In genomic region chr2:96320326-96321229, GRCh38 we compare ENCODE assay signal across 8 cellular contexts. TPM values are rescaled to one million over a fixed set of nuclear protein-coding genes. Genes with fewer than 3 reads are reported as not detected.
DNase-seq lines count a peak whose midpoint lies in the region; ATAC-seq and TF ChIP-seq lines count a peak whose summit lies in the region.

No MANE protein-coding gene starts in this region.

- H3K79me2 ChIP-seq in HCT116 (ENCODE audit: insufficient read depth, low read length) = peaks cover 3% of the 10 kb centered on the region; the same call in 1 of the 2 replicates

- H2AFZ ChIP-seq in HCT116 (ENCODE audit: low read depth, low read length, poor library complexity, severe bottlenecking) = peak overlapping the region; percentile 25

- no peak for TF ChIP-seq RAD21 in HCT116 (IDR thresholded peaks at IDR 0.05; ENCODE audit: low read depth)

- H4K20me1 ChIP-seq in HCT116 (ENCODE audit: insufficient read depth) = no peaks in the 10 kb centered on the region

- peaks cover 12% of the 10 kb centered on the region for H3K36me3 Mint-ChIP-seq in activated CD8-positive, alpha-beta T cell treated with anti-CD3 and anti-CD28 coated beads for 36 hours (ENCODE audit: low read depth)
- peaks cover 2% of the 10 kb centered on the region for H3K36me3 Mint-ChIP-seq in type B pancreatic cell

- DNase-seq in AG10803 (ENCODE audit: low read depth) = no peak
- no peak for DNase-seq in HCT116 (ENCODE audit: low read depth, low spot score)
- peak; percentile 45 for DNase-seq in activated CD8-positive, alpha-beta T cell treated with anti-CD3 and anti-CD28 coated beads for 36 hours
- no peak for DNase-seq in left lung
- DNase-seq in type B pancreatic cell (ENCODE audit: extremely low spot score, unreplicated experiment) = no peak
- no peak for DNase-seq in substantia nigra (lab: John Stamatoyannopoulos, UW)
- DNase-seq in stimulated activated CD4-positive, alpha-beta T cell treated with anti-CD3 and anti-CD28 coated beads, Interleukin-15, amount 100 ng/mL, for 24 hours = no peak
- DNase-seq in putamen (ENCODE audit: low spot score) = no peak

- H3K36me3 ChIP-seq in HCT116 (ENCODE audit: control insufficient read depth in 1 of 2, insufficient read depth in 2 of 2, low read length in 2 of 2) (no peaks in the 10 kb centered on the region), left lung (no peaks in the 10 kb centered on the region)

- no peaks in the 10 kb centered on the region for H3K27me3 Mint-ChIP-seq in activated CD8-positive, alpha-beta T cell treated with anti-CD3 and anti-CD28 coated beads for 36 hours
- peaks cover 60% of the 10 kb centered on the region for H3K27me3 Mint-ChIP-seq in type B pancreatic cell

- H3K9ac ChIP-seq in HCT116 (ENCODE audit: low read length) = peak overlapping the region; percentile 50

- no peak overlapping the region for H3K27ac ChIP-seq in HCT116 (ENCODE audit: low read depth, low read length)
- H3K27ac ChIP-seq in left lung = peak overlapping the region in 1 of 2 donors; percentile 57
- H3K27ac ChIP-seq in substantia nigra (ENCODE audit: low read depth, low read length, poor library complexity, severe bottlenecking) = no peak overlapping the region

- H3K27me3 ChIP-seq in HCT116 (ENCODE audit: insufficient read depth, low read length) (no peaks in the 10 kb centered on the region), left lung (peaks cover 25 to 64% of the 10 kb centered on the region in 2 donors)

- CTCF ChIA-PET in HCT116 (lab: Charles Lee) = interaction anchor here (1.1 to 2.2 kb wide), 3 partner anchors 15 to 230 kb away, joined by 3 to 6 read pairs (median 4); no protein-coding TSS in a partner anchor
- CTCF ChIA-PET in activated CD8-positive, alpha-beta T cell treated with anti-CD3 and anti-CD28 coated beads for 36 hours (lab: Charles Lee) = interaction anchor here (0.7 to 3.5 kb wide), 15 partner anchors 9 to 443 kb away, joined by 3 to 19 read pairs (median 4); partner anchors contain the start of genes CIAO1, NCAPH and SNRNP200

- TF ChIP-seq POLR2A in HCT116 (IDR thresholded peaks at IDR 0.05; ENCODE audit: borderline replicate concordance, extremely low read depth, insufficient read depth, insufficient read length) = no peak

- POLR2A ChIA-PET in HCT116 (lab: Charles Lee) = interaction anchor here (0.8 to 2.1 kb wide), 3 partner anchors 9 to 15 kb away, joined by 3 to 13 read pairs (median 6); partner anchors contain the start of gene NCAPH
- POLR2A ChIA-PET in activated CD8-positive, alpha-beta T cell treated with anti-CD3 and anti-CD28 coated beads for 36 hours (lab: Charles Lee) = interaction anchor here (0.6 to 12.3 kb wide), 15 partner anchors 9 to 228 kb away, joined by 3 to 119 read pairs (median 4); partner anchors contain the start of genes CIAO1, DUSP2, NCAPH and SNRNP200

- intact Hi-C loops in HCT116 (cut with micrococcal nuclease) (no loop called here), left lung (cut with DNase I) (no loop called here)
- intact Hi-C loops in activated CD8-positive, alpha-beta T cell treated with anti-CD3 and anti-CD28 coated beads for 36 hours (cut with micrococcal nuclease) = loop anchor here (10.0 kb wide), 2 partner anchors 176 to 214 kb away; partner anchors contain the start of genes ARID5A and DUSP2

- RAD21 ChIA-PET in HCT116 (lab: Charles Lee; ENCODE audit: low non-redundant PET in 1 of 2, low total read pairs in 2 of 2, uncharacterized antibody in 2 of 2, unreplicated experiment in 2 of 2) = interaction anchor here (0.6 to 0.9 kb wide), 2 partner anchors 12 to 67 kb away, joined by 4 read pairs; no protein-coding TSS in a partner anchor

- peaks cover 13 to 44% of the 10 kb centered on the region in 2 experiments for H3K4me1 ChIP-seq in HCT116 (ENCODE audit: control insufficient read depth in 1 of 2, insufficient read depth in 2 of 2, low read length in 2 of 2)
- H3K4me1 ChIP-seq in left lung = peaks cover 3 to 40% of the 10 kb centered on the region in 2 donors

- peak overlapping the region; percentile 54 for H3K27ac Mint-ChIP-seq in activated CD8-positive, alpha-beta T cell treated with anti-CD3 and anti-CD28 coated beads for 36 hours
- no peak overlapping the region for H3K27ac Mint-ChIP-seq in type B pancreatic cell

- H3K9me3 ChIP-seq in HCT116 (ENCODE audit: control insufficient read depth in 1 of 2, insufficient read depth in 1 of 2, low read depth in 1 of 2, low read length in 2 of 2) = no peaks in the 10 kb centered on the region; a peak in 1 of 4 replicates
- H3K9me3 ChIP-seq in left lung = no peaks in the 10 kb centered on the region

- no peak; the same call in 1 of the 2 replicates for ATAC-seq in HCT116
- no peak for ATAC-seq in activated CD8-positive, alpha-beta T cell treated with anti-CD3 and anti-CD28 coated beads for 36 hours
- ATAC-seq in left lung = no peak

- peak overlapping the region; percentile 89 for H3K4me2 ChIP-seq in HCT116 (ENCODE audit: low read length)

- no TSS peak for BruUV-seq in HCT116 (replicated peaks; lab: Mats Ljungman, UMichigan)

- TF ChIP-seq CTCF in AG10803 (conservative IDR thresholded peaks at IDR 0.05; ENCODE audit: low read length) = no peak
- no peak for TF ChIP-seq CTCF in HCT116 (IDR thresholded peaks at IDR 0.05 in 2 of 3, conservative IDR thresholded peaks at IDR 0.05 in 1 of 3; ENCODE audit: borderline replicate concordance in 1 of 3, insufficient read depth in 1 of 3, low read depth in 2 of 3, low read length in 2 of 3)
- TF ChIP-seq CTCF in activated CD8-positive, alpha-beta T cell treated with anti-CD3 and anti-CD28 coated beads for 36 hours (IDR thresholded peaks at IDR 0.05) = no peak
- TF ChIP-seq CTCF in left lung (IDR thresholded peaks at IDR 0.05) = no peak
- TF ChIP-seq CTCF in type B pancreatic cell (conservative IDR thresholded peaks at IDR 0.05) = no peak

- H3K4me3 Mint-ChIP-seq in activated CD8-positive, alpha-beta T cell treated with anti-CD3 and anti-CD28 coated beads for 36 hours = peak overlapping the region; percentile 76
- H3K4me3 Mint-ChIP-seq in type B pancreatic cell = peak overlapping the region; percentile 90

- no peaks in the 10 kb centered on the region for H3K9me2 ChIP-seq in HCT116 (ENCODE audit: insufficient read depth)

- no peaks in the 10 kb centered on the region for H3K9me3 Mint-ChIP-seq in activated CD8-positive, alpha-beta T cell treated with anti-CD3 and anti-CD28 coated beads for 36 hours
- H3K9me3 Mint-ChIP-seq in type B pancreatic cell = no peaks in the 10 kb centered on the region

- H3K4me3 ChIP-seq in AG10803 (ENCODE audit: low read length) = peak overlapping the region; percentile 67
- H3K4me3 ChIP-seq in HCT116 (replicated peaks in 1 of 2; ENCODE audit: low read depth in 1 of 2, low read length in 2 of 2) = peak overlapping the region; percentile 57 to 61
- H3K4me3 ChIP-seq in left lung = peak overlapping the region; percentile 42 to 61

- H3K4me1 Mint-ChIP-seq in activated CD8-positive, alpha-beta T cell treated with anti-CD3 and anti-CD28 coated beads for 36 hours (ENCODE audit: low read depth) = peaks cover 56% of the 10 kb centered on the region
- peaks cover 8% of the 10 kb centered on the region for H3K4me1 Mint-ChIP-seq in type B pancreatic cell (ENCODE audit: unreplicated experiment)

TF ChIP-seq in HCT116, 20 proteins besides CTCF, POLR2A, EP300 and RAD21 (continues in another document):
- TF ChIP-seq EZH2 (IDR thresholded peaks at IDR 0.05) = no peak
- TF ChIP-seq JUND (IDR thresholded peaks at IDR 0.05) = no peak
- TF ChIP-seq SRF (IDR thresholded peaks at IDR 0.05; ENCODE audit: low read depth) = no peak

RNA-seq across cellular contexts. Expression of gene ITPRIPL1, which starts 4.5 kb away (rescaled TPM):
- total RNA-seq in HCT116 (2021; ENCODE audit: unreplicated experiment) = 12.4 TPM
- 6.4 and 7.3 TPM in 2 replicates for polyA plus RNA-seq in HCT116 (2012)
- 10 to 100 TPM; 28.2 to 32.6 TPM for total RNA-seq in activated CD8-positive, alpha-beta T cell treated with anti-CD3 and anti-CD28 coated beads for 36 hours
- 1 to 10 TPM; 1.3 to 2.3 TPM for total RNA-seq in left lung
- total RNA-seq in type B pancreatic cell (ENCODE audit: low replicate concordance) = 3.5 and 11.6 TPM in 2 replicates

RNA-seq across cellular contexts. Expression of gene NCAPH, which starts 15.0 kb away (rescaled TPM):
- 64.1 TPM for total RNA-seq in HCT116 (2021; ENCODE audit: unreplicated experiment)
- 40.9 and 53.9 TPM in 2 replicates for polyA plus RNA-seq in HCT116 (2012)
- 10 to 100 TPM; 70.9 TPM for total RNA-seq in activated CD8-positive, alpha-beta T cell treated with anti-CD3 and anti-CD28 coated beads for 36 hours
- total RNA-seq in left lung = 1 to 10 TPM; 4.4 to 5.7 TPM
- 13.6 and 34.9 TPM in 2 replicates for total RNA-seq in type B pancreatic cell (ENCODE audit: low replicate concordance)

RNA-seq across cellular contexts. Expression of gene SNRNP200, which starts 15.2 kb away (rescaled TPM):
- total RNA-seq in HCT116 (2021; ENCODE audit: unreplicated experiment) = 202 TPM
- polyA plus RNA-seq in HCT116 (2012) = 225 and 235 TPM in 2 replicates
- 100 to 1,000 TPM; 175 to 178 TPM for total RNA-seq in activated CD8-positive, alpha-beta T cell treated with anti-CD3 and anti-CD28 coated beads for 36 hours
- total RNA-seq in left lung = 10 to 100 TPM; 82.7 to 96.1 TPM
- total RNA-seq in type B pancreatic cell (ENCODE audit: low replicate concordance) = 136 and 184 TPM in 2 replicates

RNA-seq across cellular contexts. Expression of gene CIAO1, which starts 54.6 kb away (rescaled TPM):
- total RNA-seq in HCT116 (2021; ENCODE audit: unreplicated experiment) (76.8 TPM), left lung (10 to 100 TPM; 59.8 to 69.1 TPM), type B pancreatic cell (ENCODE audit: low replicate concordance) (68.9 and 69.7 TPM in 2 replicates)
- 54.7 and 62.0 TPM in 2 replicates for polyA plus RNA-seq in HCT116 (2012)
- 10 to 100 TPM; 72.1 to 72.3 TPM for total RNA-seq in activated CD8-positive, alpha-beta T cell treated with anti-CD3 and anti-CD28 coated beads for 36 hours

RNA-seq across cellular contexts. Expression of gene TMEM127, which starts 54.8 kb away (rescaled TPM):
- total RNA-seq in HCT116 (2021; ENCODE audit: unreplicated experiment) (25.3 TPM), left lung (10 to 100 TPM; 66.1 to 79.9 TPM), type B pancreatic cell (ENCODE audit: low replicate concordance) (40.5 and 58.3 TPM in 2 replicates)
- polyA plus RNA-seq in HCT116 (2012) = 19.7 and 19.8 TPM in 2 replicates
- 10 to 100 TPM; 13.1 to 15.0 TPM for total RNA-seq in activated CD8-positive, alpha-beta T cell treated with anti-CD3 and anti-CD28 coated beads for 36 hours
